8 cellular contexts compared by ENCODE assay signal in genomic region chr15:64092864-64093626, GRCh38. TPM values are rescaled to one million over a fixed set of nuclear protein-coding genes. Genes with fewer than 3 reads are reported as not detected.
A peak's percentile ranks its signal among the peaks of the same experiment; 100 is the strongest.
DNase-seq lines count a peak whose midpoint lies in the region; ATAC-seq, FAIRE-seq and TF ChIP-seq lines count a peak whose summit lies in the region.

No MANE protein-coding gene starts in this region.

- no peak overlapping the region for H2BK20ac ChIP-seq in IMR-90 (ENCODE audit: low read depth, low read length)

- peak overlapping the region; percentile 29; the same call in 1 of the 2 replicates for H4K91ac ChIP-seq in IMR-90 (ENCODE audit: insufficient read depth, low read depth, low read length)

- H2BK120ac ChIP-seq in IMR-90 (ENCODE audit: low read depth, low read length) = peak overlapping the region; percentile 3; the same call in 1 of the 2 replicates

- H3K9me1 ChIP-seq in IMR-90 (ENCODE audit: insufficient read depth, low read length) = peaks cover 2% of the 10 kb centered on the region; the same call in 1 of the 2 replicates

- peaks cover 21 to 67% of the 10 kb centered on the region in 2 experiments for H3K79me1 ChIP-seq in IMR-90 (ENCODE audit: low read depth in 1 of 2, low read length in 2 of 2)

- dilution Hi-C loops in IMR-90 (cut with HindIII; ENCODE audit: low sequenced_read_pairs, unreplicated experiment) = no loop called here

- no peak for TF ChIP-seq POLR2A in IMR-90 (IDR thresholded peaks at IDR 0.05; ENCODE audit: low read depth, low read length)

- no peaks in the 10 kb centered on the region for H3K27me3 ChIP-seq in IMR-90 (ENCODE audit: control insufficient read depth, insufficient read depth, low read length)

- H4K5ac ChIP-seq in IMR-90 (ENCODE audit: low read depth, low read length) = peak overlapping the region; percentile 39

- H3K9ac ChIP-seq in IMR-90 (ENCODE audit: low read depth, low read length) = peak overlapping the region; percentile 61

- H3K4me3 ChIP-seq in IMR-90 (ENCODE audit: insufficient read depth, low read depth, low read length) = peak overlapping the region; percentile 71

- FAIRE-seq in GM18507 (lab: Jason Lieb, UNC) = peak; percentile 72

- in situ Hi-C loops in IMR-90 (cut with MboI; ENCODE audit: low sequenced_read_pairs) = no loop called here

- peak overlapping the region; percentile 45 for H3K56ac ChIP-seq in IMR-90 (ENCODE audit: extremely low read depth, insufficient read depth, low read length)

- no peak; the same call in 1 of the 2 replicates for TF ChIP-seq CTCF in IMR-90 (conservative IDR thresholded peaks at IDR 0.05; ENCODE audit: low read depth, low read length)

- no peaks in the 10 kb centered on the region for H3K9me3 ChIP-seq in IMR-90 (ENCODE audit: control insufficient read depth, insufficient read depth, low read length)

- H3K4ac ChIP-seq in IMR-90 (ENCODE audit: low read depth, low read length) = peak overlapping the region; percentile 73

- DNase-seq in AG08395 (ENCODE audit: low spot score) (peak; percentile 35), GM18507 (ENCODE audit: extremely low spot score, insufficient read length, low read depth) (no peak), IMR-90 (peak; percentile 64), SW 1271 (lab: John Stamatoyannopoulos, UW) (peak; percentile 28 to 75), caudate nucleus (lab: John Stamatoyannopoulos, UW) (peak in 14 of 61 donors; percentile 5 to 50 (median 41)), kidney glomerular epithelial cell (lab: John Stamatoyannopoulos, UW) (peak; percentile 9), putamen (ENCODE audit: low spot score) (no peak)
- peak; percentile 20 to 36 for DNase-seq in stimulated activated CD4-positive, alpha-beta T cell treated with anti-CD3 and anti-CD28 coated beads, Interleukin-2, amount 100 ng/mL, for 48 hours

- POLR2A ChIA-PET in IMR-90 (lab: Charles Lee; ENCODE audit: unreplicated experiment) = interaction anchor here (0.5 to 1.0 kb wide), 3 partner anchors 18 to 219 kb away, joined by 3 to 11 read pairs (median 3); no protein-coding TSS in a partner anchor

- H3K27ac ChIP-seq in IMR-90 (ENCODE audit: insufficient read depth, low read length) (peak overlapping the region; percentile 61), caudate nucleus (ENCODE audit: low read depth, low read length) (peak overlapping the region; percentile 85)

- no peak for TF ChIP-seq RAD21 in IMR-90 (IDR thresholded peaks at IDR 0.05; ENCODE audit: low read length)

- H3K36me3 ChIP-seq in IMR-90 (ENCODE audit: control insufficient read depth, insufficient read depth, low read length) = peaks cover 2% of the 10 kb centered on the region

- CTCF ChIA-PET in IMR-90 (lab: Yijun Ruan, JAX) = interaction anchor here (0.5 to 1.2 kb wide), 5 partner anchors 9 to 604 kb away, joined by 3 to 4 read pairs (median 3); no protein-coding TSS in a partner anchor

- peak overlapping the region; percentile 93 for H2AK9ac ChIP-seq in IMR-90 (replicated peaks; ENCODE audit: low read depth, low read length, poor library complexity)

- peak overlapping the region; percentile 3 to 77 for H4K8ac ChIP-seq in IMR-90 (ENCODE audit: low read depth in 2 of 2, low read length in 2 of 2)

- peak overlapping the region; percentile 77 for H2BK5ac ChIP-seq in IMR-90 (ENCODE audit: low read depth, low read length, poor library complexity, severe bottlenecking)

- H3K14ac ChIP-seq in IMR-90 (replicated peaks; ENCODE audit: low read depth, low read length) = peak overlapping the region; percentile 87

- intact Hi-C loops in IMR-90 (cut with micrococcal nuclease) = no loop called here

- BruUV-seq in IMR-90 (replicated peaks; lab: Mats Ljungman, UMichigan) = no TSS peak

- 0 out of 2 replicates have a peak, but pooled peaks cover 1% of the 10 kb centered on the region for H3K4me1 ChIP-seq in IMR-90 (ENCODE audit: control insufficient read depth, insufficient read depth, low read length)

- 0 out of 2 replicates have a peak, but pooled peaks have one; percentile 1 for ATAC-seq in IMR-90 (ENCODE audit: low read depth)

- H3K23ac ChIP-seq in IMR-90 (ENCODE audit: low read depth, low read length) = peak overlapping the region; percentile 87

- no peak overlapping the region; the same call in 1 of the 2 replicates for H3K18ac ChIP-seq in IMR-90 (ENCODE audit: low read depth, low read length)

- H2BK15ac ChIP-seq in IMR-90 (ENCODE audit: low read depth, low read length) = no peak overlapping the region

- WGBS in IMR-90 (ENCODE audit: extremely low coverage in 2 of 2, insufficient read length in 1 of 2), 2 experiments = 8% methylated on average over 16 of the region's 22 CpGs; no CpG with 5 or more reads in 1 of the 2 experiments

- H2AK5ac ChIP-seq in IMR-90 (ENCODE audit: low read depth, low read length) = peak overlapping the region; percentile 24

- H3K4me2 ChIP-seq in IMR-90 (ENCODE audit: low read depth, low read length) = peak overlapping the region; percentile 79

- peaks cover 22% of the 10 kb centered on the region; the same call in 1 of the 2 replicates for H4K20me1 ChIP-seq in IMR-90 (ENCODE audit: insufficient read depth, low read length)

- H2AFZ ChIP-seq in IMR-90 (replicated peaks; ENCODE audit: low read length, poor library complexity) = peak overlapping the region; percentile 95

TF ChIP-seq in IMR-90, 13 proteins besides CTCF, POLR2A, EP300 and RAD21:
- TF ChIP-seq USF2 (IDR thresholded peaks at IDR 0.05; ENCODE audit: low read depth, low read length) (peak; percentile 77), MAFK (IDR thresholded peaks at IDR 0.05; ENCODE audit: low read depth, low read length) (no peak), MXI1 (IDR thresholded peaks at IDR 0.05; ENCODE audit: borderline replicate concordance, low read depth, low read length) (peak; percentile 70; the same call in 1 of the 2 replicates)
TF ChIP-seq in IMR-90: peak in this region for 2.

RNA-seq across cellular contexts. Expression of gene CIAO2A, which starts 0.6 kb away (rescaled TPM):
- total RNA-seq in IMR-90 (2012; rRNA removed) = 36.7 and 69.4 TPM in 2 replicates
- 34.6 and 38.3 TPM in 2 replicates for polyA plus RNA-seq in IMR-90 (2012; rRNA removed)
- 24.0 and 32.7 TPM in 2 replicates for polyA plus RNA-seq in IMR-90 (2012; cell fraction: cytosol; rRNA removed)
- 5.0 and 13.8 TPM in 2 replicates for polyA plus RNA-seq in IMR-90 (2012; cell fraction: nucleus; rRNA removed; ENCODE audit: low replicate concordance)

RNA-seq across cellular contexts. Expression of gene SNX1, which starts 2.7 kb away (rescaled TPM):
- 34.7 and 35.3 TPM in 2 replicates for total RNA-seq in IMR-90 (2012; rRNA removed)
- 72.3 and 75.9 TPM in 2 replicates for polyA plus RNA-seq in IMR-90 (2012; rRNA removed)
- polyA plus RNA-seq in IMR-90 (2012; cell fraction: cytosol; rRNA removed) = 32.8 and 37.1 TPM in 2 replicates
- 87.8 and 96.0 TPM in 2 replicates for polyA plus RNA-seq in IMR-90 (2012; cell fraction: nucleus; rRNA removed; ENCODE audit: low replicate concordance)

RNA-seq across cellular contexts. Expression of gene DAPK2, which starts 46.8 kb away (rescaled TPM):
- total RNA-seq in IMR-90 (2012; rRNA removed) = 0.28 and 0.36 TPM in 2 replicates
- 0.34 and 0.96 TPM in 2 replicates for polyA plus RNA-seq in IMR-90 (2012; rRNA removed)
- polyA plus RNA-seq in IMR-90 (2012; cell fraction: cytosol; rRNA removed) = 0.24 and 0.32 TPM in 2 replicates
- 2.4 and 2.6 TPM in 2 replicates for polyA plus RNA-seq in IMR-90 (2012; cell fraction: nucleus; rRNA removed; ENCODE audit: low replicate concordance)

RNA-seq across cellular contexts. Expression of gene SNX22, which starts 58.5 kb away (rescaled TPM):
- total RNA-seq in IMR-90 (2012; rRNA removed) = under 0.01 and 0.18 TPM in 2 replicates
- polyA plus RNA-seq in IMR-90 (2012; rRNA removed) = 0.04 and 0.12 TPM in 2 replicates
- polyA plus RNA-seq in IMR-90 (2012; cell fraction: cytosol; rRNA removed) = 0.03 and 0.08 TPM in 2 replicates
- polyA plus RNA-seq in IMR-90 (2012; cell fraction: nucleus; rRNA removed; ENCODE audit: low replicate concordance) = 0.39 and 0.50 TPM in 2 replicates

Comparison
In these comparisons a context has a peak if more than half of its experiments do, and no peak if none do; other contexts are left out.
1. DNase-seq: peak in AG08395 (single experiment), IMR-90 (single experiment), SW 1271 (2 of 2), kidney glomerular epithelial cell (single experiment) and stimulated activated CD4-positive, alpha-beta T cell treated with anti-CD3 and anti-CD28 coated beads, Interleukin-2, amount 100 ng/mL, for 48 hours (2 of 2); none in GM18507 (single experiment) and putamen (single experiment).